8 cellular contexts compared by ENCODE assay signal in the genomic region with DNA sequence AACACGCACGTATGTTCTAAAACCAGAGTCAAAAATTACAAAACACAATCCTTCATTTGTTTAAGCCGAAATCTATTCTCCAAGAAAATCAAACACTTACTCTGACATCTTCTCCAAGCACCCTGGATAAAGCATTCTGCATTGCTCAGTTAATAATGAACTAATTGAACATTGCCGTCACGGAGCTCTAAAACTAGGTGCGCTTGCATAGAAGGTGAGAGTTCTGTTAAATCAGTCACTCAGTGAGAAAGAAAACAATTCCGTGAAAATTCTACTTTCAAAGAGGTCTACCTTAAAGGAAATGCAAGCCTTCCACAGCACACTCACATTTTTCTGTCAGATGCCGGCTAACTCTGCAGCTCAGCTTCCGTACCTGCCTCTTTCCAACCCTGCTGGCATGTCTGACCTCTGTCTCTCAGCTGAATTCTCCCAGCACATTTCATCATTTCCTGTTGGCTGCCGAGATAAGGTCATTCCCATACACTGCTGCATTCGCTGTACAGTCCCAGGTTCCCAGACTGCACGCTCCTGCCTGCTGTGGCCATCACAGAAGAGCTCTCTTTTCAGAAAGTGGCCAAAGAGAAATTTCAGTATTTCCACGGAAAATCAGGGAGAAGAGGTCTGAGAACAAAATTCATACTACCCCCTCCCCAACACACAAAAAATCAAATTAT. TPM values are rescaled to one million over a fixed set of nuclear protein-coding genes. Genes with fewer than 3 reads are reported as not detected.
A peak's percentile ranks its signal among the peaks of the same experiment; 100 is the strongest.
DNase-seq lines count a peak whose midpoint lies in the region; ATAC-seq lines count a peak whose summit lies in the region.

No MANE protein-coding gene starts in this region.

- peaks cover 87% of the 10 kb centered on the region for H3K4me1 Mint-ChIP-seq in activated naive CD4-positive, alpha-beta T cell treated with anti-CD3 and anti-CD28 coated beads, Interleukin-2, amount 50 U/mL, for 24 hours
- peaks cover 41% of the 10 kb centered on the region for H3K4me1 Mint-ChIP-seq in activated T-helper 1 cell treated with anti-CD3 and anti-CD28 coated beads, Interleukin-12 subunit alpha, Interleukin-12 subunit beta, Interleukin-2, Interleukin-4 antibody, amounts not matched to agents 30 ng/mL and 10 ng/mL and 1 ng/mL, durations not matched to agents 14 hours and 24 hours and 36 hours (ENCODE audit: low read depth)

- peak overlapping the region; percentile 26 for H3K9ac ChIP-seq in skeletal muscle satellite cell (ENCODE audit: low read depth, low read length)

- H3K36me3 Mint-ChIP-seq in activated naive CD4-positive, alpha-beta T cell treated with anti-CD3 and anti-CD28 coated beads, Interleukin-2, amount 50 U/mL, for 24 hours: peaks cover 9% of the 10 kb centered on the region
- H3K36me3 Mint-ChIP-seq in activated T-helper 1 cell treated with anti-CD3 and anti-CD28 coated beads, Interleukin-12 subunit alpha, Interleukin-12 subunit beta, Interleukin-2, Interleukin-4 antibody, amounts not matched to agents 30 ng/mL and 10 ng/mL and 1 ng/mL, durations not matched to agents 14 hours and 24 hours and 36 hours (ENCODE audit: low read depth): peaks cover 11% of the 10 kb centered on the region

- no peaks in the 10 kb centered on the region for H3K27me3 Mint-ChIP-seq in activated naive CD4-positive, alpha-beta T cell treated with anti-CD3 and anti-CD28 coated beads, Interleukin-2, amount 50 U/mL, for 24 hours
- H3K27me3 Mint-ChIP-seq in activated T-helper 1 cell treated with anti-CD3 and anti-CD28 coated beads, Interleukin-12 subunit alpha, Interleukin-12 subunit beta, Interleukin-2, Interleukin-4 antibody, amounts not matched to agents 30 ng/mL and 10 ng/mL and 1 ng/mL, durations not matched to agents 14 hours and 24 hours and 36 hours (ENCODE audit: insufficient read depth): no peaks in the 10 kb centered on the region

- peak overlapping the region; percentile 54 for H3K4me2 ChIP-seq in skeletal muscle satellite cell (ENCODE audit: low read length)

- H3K9me3 ChIP-seq in skeletal muscle satellite cell (replicated peaks; ENCODE audit: low read length): no peaks in the 10 kb centered on the region

- no peaks in the 10 kb centered on the region for H3K27me3 ChIP-seq in skeletal muscle satellite cell (ENCODE audit: control insufficient read depth, insufficient read depth, low read length)

- intact Hi-C loops in activated T-helper 1 cell treated with anti-CD3 and anti-CD28 coated beads, Interleukin-12 subunit alpha, Interleukin-12 subunit beta, Interleukin-2, Interleukin-4 antibody, amounts not matched to agents 30 ng/mL and 10 ng/mL and 1 ng/mL, durations not matched to agents 14 hours and 24 hours and 36 hours (cut with micrococcal nuclease): no loop called here

- no peak overlapping the region for H3K4me3 ChIP-seq in skeletal muscle satellite cell (ENCODE audit: low read length)

- H3K4me1 ChIP-seq in skeletal muscle satellite cell (ENCODE audit: control insufficient read depth, insufficient read depth, low read length): peaks cover 27% of the 10 kb centered on the region

- H3K27ac Mint-ChIP-seq in activated naive CD4-positive, alpha-beta T cell treated with anti-CD3 and anti-CD28 coated beads, Interleukin-2, amount 50 U/mL, for 24 hours: peak overlapping the region; percentile 80
- peak overlapping the region; percentile 37 for H3K27ac Mint-ChIP-seq in activated T-helper 1 cell treated with anti-CD3 and anti-CD28 coated beads, Interleukin-12 subunit alpha, Interleukin-12 subunit beta, Interleukin-2, Interleukin-4 antibody, amounts not matched to agents 30 ng/mL and 10 ng/mL and 1 ng/mL, durations not matched to agents 14 hours and 24 hours and 36 hours

- peaks cover 10% of the 10 kb centered on the region for H3K36me3 ChIP-seq in skeletal muscle satellite cell (ENCODE audit: insufficient read depth, low read length)

- no peak for DNase-seq in activated naive CD4-positive, alpha-beta T cell (lab: John Stamatoyannopoulos, UW)
- DNase-seq in activated T-helper 1 cell treated with anti-CD3 and anti-CD28 coated beads, Interleukin-12 subunit alpha, Interleukin-12 subunit beta, Interleukin-2, Interleukin-4 antibody, amounts not matched to agents 30 ng/mL and 10 ng/mL and 1 ng/mL, durations not matched to agents 14 hours and 24 hours and 36 hours (ENCODE audit: low spot score): no peak
- peak; percentile 80 for DNase-seq in hepatic stellate cell (ENCODE audit: low spot score)
- DNase-seq in NCI-H2029 (lab: John Stamatoyannopoulos, UW): no peak
- DNase-seq in NCI-H1694 treated with DMSO at 0.1 percent for 48 hours (lab: John Stamatoyannopoulos, UW): no peak

- no peak for ATAC-seq in HG02970 (IDR thresholded peaks at IDR 0.05; ENCODE audit: low FRiP score, unreplicated experiment)

- H3K4me3 Mint-ChIP-seq in activated naive CD4-positive, alpha-beta T cell treated with anti-CD3 and anti-CD28 coated beads, Interleukin-2, amount 50 U/mL, for 24 hours: peak overlapping the region; percentile 66
- H3K4me3 Mint-ChIP-seq in activated T-helper 1 cell treated with anti-CD3 and anti-CD28 coated beads, Interleukin-12 subunit alpha, Interleukin-12 subunit beta, Interleukin-2, Interleukin-4 antibody, amounts not matched to agents 30 ng/mL and 10 ng/mL and 1 ng/mL, durations not matched to agents 14 hours and 24 hours and 36 hours: peak overlapping the region; percentile 43

- H3K9me3 Mint-ChIP-seq in activated naive CD4-positive, alpha-beta T cell treated with anti-CD3 and anti-CD28 coated beads, Interleukin-2, amount 50 U/mL, for 24 hours: no peaks in the 10 kb centered on the region
- no peaks in the 10 kb centered on the region for H3K9me3 Mint-ChIP-seq in activated T-helper 1 cell treated with anti-CD3 and anti-CD28 coated beads, Interleukin-12 subunit alpha, Interleukin-12 subunit beta, Interleukin-2, Interleukin-4 antibody, amounts not matched to agents 30 ng/mL and 10 ng/mL and 1 ng/mL, durations not matched to agents 14 hours and 24 hours and 36 hours

RNA-seq across cellular contexts. Expression of gene PACSIN2, which starts 55.3 kb away (rescaled TPM):
- total RNA-seq in activated T-helper 1 cell treated with anti-CD3 and anti-CD28 coated beads, Interleukin-12 subunit alpha, Interleukin-12 subunit beta, Interleukin-2, Interleukin-4 antibody, amounts not matched to agents 30 ng/mL and 10 ng/mL and 1 ng/mL, durations not matched to agents 14 hours and 24 hours and 36 hours: 30.5 and 31.7 TPM in 2 replicates
- total RNA-seq in skeletal muscle satellite cell (2012; rRNA removed): 30.9 and 46.3 TPM in 2 replicates
